Comparison of ENCODE assay signal across 8 cellular contexts in the genomic region with DNA sequence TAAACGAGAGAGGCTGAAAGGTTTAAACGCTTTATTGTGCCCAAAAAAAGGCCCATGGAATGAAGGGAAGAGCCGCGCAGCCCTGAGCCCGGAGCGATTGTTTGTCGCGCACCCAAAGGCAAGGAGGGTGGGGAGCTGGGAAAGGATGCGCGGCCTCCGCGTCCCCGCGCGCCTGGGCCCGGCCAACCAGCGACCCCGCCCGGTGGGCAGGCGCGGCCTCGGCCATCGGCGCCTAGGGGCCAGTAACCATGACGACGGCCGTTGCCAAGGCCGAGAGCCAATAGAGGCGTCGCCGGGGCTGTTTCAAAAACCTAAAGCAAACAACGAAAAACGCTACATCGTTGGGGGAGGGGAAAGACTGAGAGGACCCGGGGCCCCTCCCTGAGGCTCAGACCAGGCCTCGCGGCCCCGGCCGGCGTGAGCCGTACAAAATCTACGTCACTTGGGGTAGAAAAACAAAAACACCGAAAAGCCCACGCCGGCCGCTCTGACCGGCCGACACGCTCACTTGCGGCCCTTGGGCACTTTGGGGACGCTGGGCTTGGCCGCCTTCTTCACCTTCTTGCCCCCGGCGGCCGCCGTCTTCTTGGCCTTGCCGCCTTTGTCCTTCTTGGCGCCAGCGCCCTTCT. TPM values are rescaled to one million over a fixed set of nuclear protein-coding genes. Genes with fewer than 3 reads are reported as not detected.
DNase-seq lines count a peak whose midpoint lies in the region; ATAC-seq and TF ChIP-seq lines count a peak whose summit lies in the region.

No MANE protein-coding gene starts in this region.

- H3K9ac ChIP-seq in HUES64 (ENCODE audit: low read depth, low read length) = peak overlapping the region; percentile 85

- H3K27ac ChIP-seq in HUES64 (ENCODE audit: low read depth, low read length) = peak overlapping the region; percentile 64; the same call in 1 of the 2 replicates

- DNase-seq in NOMO-1 (lab: John Stamatoyannopoulos, UW; ENCODE audit: unreplicated experiment in 2 of 2) (peak; percentile 96 to 97), activated T-helper 1 cell treated with Interleukin-2 at 50 U/mL for 16 hours (ENCODE audit: low read depth) (peak; percentile 22), middle frontal gyrus (ENCODE audit: extremely low spot score, low spot score) (peak; percentile 71)
- DNase-seq in stimulated activated naive CD4-positive, alpha-beta T cell (lab: John Stamatoyannopoulos, UW) = peak; percentile 40 to 67 (median 43)

- H3K4me3 ChIP-seq in HUES64 (ENCODE audit: low read length) = peak overlapping the region; percentile 95

- peak; percentile 22 for TF ChIP-seq CTCF in GM12873 (IDR thresholded peaks at IDR 0.05; ENCODE audit: insufficient read depth, low read depth, low read length, missing control alignments)

- H3K27me3 ChIP-seq in HUES64 (ENCODE audit: insufficient read depth, low read length) = no peaks in the 10 kb centered on the region

- H3K4me1 ChIP-seq in HUES64 (ENCODE audit: insufficient read depth, low read length) = peaks cover 9% of the 10 kb centered on the region

- WGBS in HUES64 = under 1% methylated on average over 59 of the region's 59 CpGs

- no peaks in the 10 kb centered on the region for H3K36me3 ChIP-seq in HUES64 (ENCODE audit: insufficient read depth, low read length)

- peak; percentile 23 for ATAC-seq in esophagus mucosa
- no peak for ATAC-seq in HG03135 (IDR thresholded peaks at IDR 0.05; ENCODE audit: unreplicated experiment)

- H3K9me3 ChIP-seq in HUES64 (ENCODE audit: insufficient read depth, low read depth, low read length) = no peaks in the 10 kb centered on the region

RNA-seq across cellular contexts. Expression of a gene that starts 36.2 kb away (rescaled TPM):
- polyA plus RNA-seq in HUES64 (2013, experiment 1 of 2) = 31.7 TPM
- 31.0 TPM for polyA plus RNA-seq in HUES64 (2013, experiment 2 of 2)
- 37.2 TPM for total RNA-seq in esophagus mucosa

Comparison
In these comparisons a context has a peak if more than half of its experiments do, and no peak if none do; other contexts are left out.
1. DNase-seq: peak in every context shown above with its lines; median percentile 96 in NOMO-1; 71 in middle frontal gyrus; 43 in stimulated activated naive CD4-positive, alpha-beta T cell; 22 in activated T-helper 1 cell treated with Interleukin-2 at 50 U/mL for 16 hours.